ENCODE assay signal across 8 cellular contexts in the genomic region with DNA sequence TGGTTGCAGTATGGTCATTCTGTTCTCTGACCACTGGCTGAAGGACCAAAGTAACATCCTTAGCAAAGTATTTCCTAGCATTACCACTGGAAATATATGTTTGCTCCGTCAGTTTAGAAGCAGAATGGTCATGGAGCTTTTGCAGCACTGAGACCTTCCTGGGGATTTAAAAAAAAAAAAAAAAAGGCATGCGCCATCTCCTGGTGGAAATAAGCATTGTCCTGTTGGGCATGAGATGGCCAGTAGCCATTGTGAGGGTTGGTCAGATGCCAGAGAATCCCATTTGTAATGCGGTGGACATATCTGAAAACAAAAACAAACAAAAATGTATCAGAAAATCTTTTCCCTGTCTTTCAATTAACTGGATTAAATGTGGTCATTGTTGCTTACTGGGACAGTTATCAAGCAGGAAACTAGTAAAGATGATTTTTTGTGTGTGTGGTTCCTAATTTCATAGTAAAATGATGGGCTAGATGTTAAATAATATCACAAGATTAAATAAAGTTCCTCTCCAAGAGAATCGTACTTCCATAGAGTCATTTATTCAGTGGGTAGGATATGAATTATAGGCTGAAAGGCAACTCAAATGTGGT.
DNase-seq lines count a peak whose midpoint lies in the region; ATAC-seq, FAIRE-seq and TF ChIP-seq lines count a peak whose summit lies in the region.

No MANE protein-coding gene starts in this region.

- H3K4me1 Mint-ChIP-seq in activated CD4-positive, alpha-beta T cell treated with anti-CD3 and anti-CD28 coated beads for 36 hours, result peaks cover 14% of the 10 kb centered on the region

- no peaks in the 10 kb centered on the region for H3K36me3 Mint-ChIP-seq in activated CD4-positive, alpha-beta T cell treated with anti-CD3 and anti-CD28 coated beads for 36 hours (ENCODE audit: low read depth)

- dilution Hi-C loops in mammary epithelial cell (cut with HindIII; ENCODE audit: low sequenced_read_pairs), result no loop called here

- no peaks in the 10 kb centered on the region for H3K9me3 ChIP-seq in mammary epithelial cell (replicated peaks; ENCODE audit: insufficient read depth, low read length)

- peaks cover 10% of the 10 kb centered on the region for H3K79me2 ChIP-seq in mammary epithelial cell (ENCODE audit: insufficient read depth, low read length)

- H3K27ac Mint-ChIP-seq in activated CD4-positive, alpha-beta T cell treated with anti-CD3 and anti-CD28 coated beads for 36 hours, result no peak overlapping the region

- intact Hi-C loops in mammary epithelial cell (cut with micrococcal nuclease), result loop anchor here (1.0 to 10.0 kb wide), 3 partner anchors 186 to 444 kb away; a partner anchor contains a TSS
- intact Hi-C loops in activated CD4-positive, alpha-beta T cell treated with anti-CD3 and anti-CD28 coated beads for 36 hours (cut with DNase I, micrococcal nuclease), result loop anchor here (1.0 to 10.0 kb wide), 5 partner anchors 269 to 445 kb away; a partner anchor contains a TSS

- no peak overlapping the region for H3K4me2 ChIP-seq in mammary epithelial cell (ENCODE audit: insufficient read depth, low read depth, low read length)

- no peaks in the 10 kb centered on the region for H3K27me3 ChIP-seq in mammary epithelial cell (ENCODE audit: insufficient read depth, low read length)

- no peak overlapping the region for H3K4me3 Mint-ChIP-seq in activated CD4-positive, alpha-beta T cell treated with anti-CD3 and anti-CD28 coated beads for 36 hours

- H4K20me1 ChIP-seq in mammary epithelial cell (ENCODE audit: insufficient read depth, low read length), result no peaks in the 10 kb centered on the region

- no peak overlapping the region for H3K4me3 ChIP-seq in mammary epithelial cell (replicated peaks in 1 of 3; ENCODE audit: insufficient read depth in 1 of 3, low read depth in 2 of 3, low read length in 3 of 3)

- no peak overlapping the region for H3K27ac ChIP-seq in mammary epithelial cell (ENCODE audit: insufficient read depth, low read depth, low read length)

- CTCF ChIA-PET in mammary epithelial cell (lab: Charles Lee; ENCODE audit: low non-redundant PET), result interaction anchor here (0.6 kb wide), 1 partner anchor 821 kb away, joined by 3 read pairs; no protein-coding TSS in a partner anchor
- CTCF ChIA-PET in activated CD4-positive, alpha-beta T cell treated with anti-CD3 and anti-CD28 coated beads for 36 hours (lab: Charles Lee), result interaction anchor here (0.7 to 1.5 kb wide), 6 partner anchors 8 to 329 kb away, joined by 3 to 6 read pairs (median 4); no protein-coding TSS in a partner anchor

- no peak for TF ChIP-seq POLR2A in GM12891 (IDR thresholded peaks at IDR 0.05; ENCODE audit: low read depth, low read length)

- TF ChIP-seq CTCF in mammary epithelial cell (conservative IDR thresholded peaks at IDR 0.05 in 1 of 2, IDR thresholded peaks at IDR 0.05 in 1 of 2; ENCODE audit: extremely low read depth in 1 of 2, insufficient read depth in 1 of 2, low read depth in 1 of 2, low read length in 2 of 2), result peak; percentile 73 to 91

- no peaks in the 10 kb centered on the region for H3K9me3 Mint-ChIP-seq in activated CD4-positive, alpha-beta T cell treated with anti-CD3 and anti-CD28 coated beads for 36 hours (ENCODE audit: low read depth)

- H3K27me3 Mint-ChIP-seq in activated CD4-positive, alpha-beta T cell treated with anti-CD3 and anti-CD28 coated beads for 36 hours, result peaks cover 11% of the 10 kb centered on the region

- ATAC-seq in activated CD4-positive, alpha-beta T cell treated with anti-CD3 and anti-CD28 coated beads for 36 hours, result no peak

- no peak overlapping the region for H3K9ac ChIP-seq in mammary epithelial cell (ENCODE audit: insufficient read depth, low read length)

- 12% methylated on average over 4 of the region's 4 CpGs for WGBS in mammary epithelial cell (ENCODE audit: low coverage, missing lambda C conversion rate)

- DNase-seq in ACHN, result peak; percentile 64
- no peak for DNase-seq in GM12891 (ENCODE audit: insufficient read length, low spot score)
- peak; percentile 52 for DNase-seq in NCI-H2196 (lab: John Stamatoyannopoulos, UW; ENCODE audit: unreplicated experiment)
- DNase-seq in mammary epithelial cell, result peak; percentile 55
- DNase-seq in left kidney (ENCODE audit: low read depth, low spot score), result peak; percentile 80
- DNase-seq in stimulated activated CD4-positive, alpha-beta T cell treated with anti-CD3 and anti-CD28 coated beads, Interleukin-4, amount 100 ng/mL, for 1 hour, result no peak
- no peak for DNase-seq in SIG-M5 treated with dmso at 0.1 percent for 504 hours (lab: John Stamatoyannopoulos, UW; ENCODE audit: unreplicated experiment)
- no peak for DNase-seq in activated CD4-positive, alpha-beta T cell treated with anti-CD3 and anti-CD28 coated beads for 36 hours

- no peak overlapping the region for H2AFZ ChIP-seq in mammary epithelial cell (ENCODE audit: low read depth, low read length)

- peak; percentile 50 for FAIRE-seq in GM12891 (lab: Jason Lieb, UNC)

- peaks cover 16% of the 10 kb centered on the region for H3K4me1 ChIP-seq in mammary epithelial cell (ENCODE audit: insufficient read depth, low read length)

- POLR2A ChIA-PET in activated CD4-positive, alpha-beta T cell treated with anti-CD3 and anti-CD28 coated beads for 36 hours (lab: Charles Lee), result no interaction called here

- in situ Hi-C loops in ACHN (cut with HindIII; ENCODE audit: low pct_ligation_motif_present, low pct_unique_long_range_greater_than_20kb, low sequenced_read_pairs) (no loop called here), mammary epithelial cell (cut with MboI; ENCODE audit: low sequenced_read_pairs in 2 of 2) (loop anchor here (10.0 to 25.0 kb wide), 2 partner anchors 324 to 454 kb away; a partner anchor contains a TSS)

- no TSS peak for BruUV-seq in mammary epithelial cell (replicated peaks; lab: Mats Ljungman, UMichigan)

- H3K36me3 ChIP-seq in mammary epithelial cell (ENCODE audit: insufficient read depth, low read length), result peaks cover 24% of the 10 kb centered on the region

TF ChIP-seq in GM12891, 5 proteins besides CTCF, POLR2A, EP300 and RAD21:
- TF ChIP-seq POU2F2 (IDR thresholded peaks at IDR 0.05; ENCODE audit: low read depth, low read length) (no peak), PAX5 (IDR thresholded peaks at IDR 0.05; ENCODE audit: insufficient read depth, low read length, severe bottlenecking) (no peak), TAF1 (IDR thresholded peaks at IDR 0.05; ENCODE audit: low read depth, low read length) (no peak)

Comparison
In these comparisons a context has a peak if more than half of its experiments do, and no peak if none do; other contexts are left out.
1. DNase-seq: peak in ACHN (single experiment), NCI-H2196 (single experiment), mammary epithelial cell (single experiment) and left kidney (single experiment); none in GM12891 (single experiment), stimulated activated CD4-positive, alpha-beta T cell treated with anti-CD3 and anti-CD28 coated beads, Interleukin-4, amount 100 ng/mL, for 1 hour (single experiment), SIG-M5 treated with dmso at 0.1 percent for 504 hours (single experiment) and activated CD4-positive, alpha-beta T cell treated with anti-CD3 and anti-CD28 coated beads for 36 hours (single experiment).